Comparison of ENCODE assay signal across 25 cellular contexts in the genomic region with DNA sequence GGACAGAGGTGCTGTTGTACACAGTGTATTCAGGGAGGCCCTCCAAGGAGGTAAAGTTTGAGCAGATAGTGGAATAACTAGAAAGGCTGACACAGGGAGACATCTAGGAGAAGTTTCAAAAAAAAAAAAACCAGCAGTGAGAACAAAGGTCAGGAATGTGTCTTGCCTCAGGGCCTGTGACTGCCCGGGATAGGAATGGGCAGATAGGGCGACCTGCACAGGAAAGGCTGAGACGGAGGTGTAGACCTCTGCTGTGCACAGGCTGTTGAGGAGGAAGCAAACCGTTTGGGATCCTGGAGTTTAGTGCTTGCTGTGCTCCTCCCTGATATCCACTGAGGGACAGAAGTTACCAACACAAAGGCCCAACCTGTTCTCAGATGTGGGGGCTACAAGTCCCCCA.
DNase-seq lines count a peak whose midpoint lies in the region; ATAC-seq, FAIRE-seq and TF ChIP-seq lines count a peak whose summit lies in the region.
"Had no signal": no experiment of that assay in that cellular context is flagged by ENCODE, and none has a peak within 500 bp of the region (broad histone marks: within the 10 kb centered on the region; RNA-seq: fewer than 3 reads in every experiment).

No MANE protein-coding gene starts in this region.

- no peak for TF ChIP-seq POLR2A in vagina (IDR thresholded peaks at IDR 0.05)

- no peak for FAIRE-seq in bronchial epithelial cell (lab: Jason Lieb, UNC)
- FAIRE-seq: urothelium cell line had no signal

- H3K4me3 ChIP-seq in Caco-2 (ENCODE audit: low read depth, low read length) (no peak overlapping the region), HUES64 (ENCODE audit: low read length) (no peak overlapping the region), bronchial epithelial cell (ENCODE audit: low read depth, low read length) (no peak overlapping the region), lung (no peak overlapping the region), vagina (no peak overlapping the region)
- H3K4me3 ChIP-seq: BLaER1 treated with 17β-estradiol and CSF1 and Interleukin-3, amounts not matched to agents 10 nM and 100 nM; HAP-1; heart right ventricle; mucosa of descending colon had no signal

- DNase-seq in Caco-2 (peak; percentile 94 to 97), bronchial epithelial cell (ENCODE audit: low read depth) (peak; percentile 54), lung (ENCODE audit: low spot score) (peak; percentile 1), vagina (ENCODE audit: extremely low spot score in 2 of 2) (no peak)
- DNase-seq: ACHN; activated CD8-positive, alpha-beta T cell treated with anti-CD3 and anti-CD28 coated beads, Interleukin-2, amount 10 ng/mL, durations not matched to agents 7 days and 5 days; activated gamma-delta T cell; activated naive CD8-positive, alpha-beta T cell treated with anti-CD3 and anti-CD28 coated beads, Interleukin-2, amount 50 U/mL, for 24 hours; COR-L47; DMS79 treated with DMSO at 0.1 percent for 48 hours; heart right ventricle; immature natural killer cell; left ventricle myocardium superior; MM.1S; mucosa of descending colon; NCI-H446 treated with DMSO at 0.1 percent for 48 hours; OCI-M1; T-cell had no signal

- BruUV-seq in Caco-2 (replicated peaks; lab: Mats Ljungman, UMichigan) = no TSS peak

- ATAC-seq in lung (ENCODE audit: insufficient read depth, low FRiP score) (no peak), HG03457 (IDR thresholded peaks at IDR 0.05; ENCODE audit: unreplicated experiment) (no peak), GM19351 (IDR thresholded peaks at IDR 0.05; ENCODE audit: unreplicated experiment) (no peak), HG02763 (IDR thresholded peaks at IDR 0.05; ENCODE audit: unreplicated experiment) (no peak)
- ATAC-seq: activated CD8-positive, alpha-beta T cell treated with anti-CD3 and anti-CD28 coated beads, Interleukin-2, amount 10 ng/mL, durations not matched to agents 7 days and 5 days; activated naive CD8-positive, alpha-beta T cell treated with anti-CD3 and anti-CD28 coated beads, Interleukin-2, amount 50 U/mL, for 24 hours; heart right ventricle; left ventricle myocardium superior; mucosa of descending colon; T-cell had no signal

- peaks cover 9% of the 10 kb centered on the region for H3K9me3 ChIP-seq in Caco-2
- no peaks in the 10 kb centered on the region for H3K9me3 ChIP-seq in HUES64 (ENCODE audit: insufficient read depth, low read depth, low read length)
- H3K9me3 ChIP-seq in lung (ENCODE audit: control insufficient read depth in 2 of 2, insufficient read depth in 1 of 2, low read length in 1 of 2) = no peaks in the 10 kb centered on the region
- H3K9me3 ChIP-seq in vagina = no peaks in the 10 kb centered on the region
- H3K9me3 ChIP-seq: BLaER1 treated with 17β-estradiol and CSF1 and Interleukin-3, amounts not matched to agents 10 nM and 100 nM; HAP-1; heart right ventricle; mucosa of descending colon had no signal

- H3K27ac ChIP-seq in HUES64 (ENCODE audit: low read depth, low read length) (no peak overlapping the region), lung (ENCODE audit: low read depth in 1 of 2, low read length in 1 of 2) (no peak overlapping the region), vagina (no peak overlapping the region)
- H3K27ac ChIP-seq: BLaER1 treated with 17β-estradiol and CSF1 and Interleukin-3, amounts not matched to agents 10 nM and 100 nM; heart right ventricle had no signal

- intact Hi-C loops in Caco-2 (cut with micrococcal nuclease; ENCODE audit: unreplicated experiment) (loop anchor here (1.0 to 2.0 kb wide), 5 partner anchors 26 to 124 kb away; no protein-coding TSS in a partner anchor), vagina (cut with DNase I) (no loop called here)

- CTCF ChIA-PET in Caco-2 (lab: Charles Lee) = interaction anchor here (1.0 to 1.9 kb wide), 2 partner anchors 16 to 50 kb away, joined by 4 to 9 read pairs; no protein-coding TSS in a partner anchor

- H3K36me3 ChIP-seq in Caco-2 (ENCODE audit: control insufficient read depth, insufficient read depth, low read length) = no peaks in the 10 kb centered on the region; the same call in 1 of the 2 replicates
- no peaks in the 10 kb centered on the region for H3K36me3 ChIP-seq in HUES64 (ENCODE audit: insufficient read depth, low read length)
- H3K36me3 ChIP-seq in bronchial epithelial cell (ENCODE audit: control insufficient read depth, insufficient read depth, low read length) = no peaks in the 10 kb centered on the region
- no peaks in the 10 kb centered on the region for H3K36me3 ChIP-seq in lung (ENCODE audit: control insufficient read depth in 2 of 2, insufficient read depth in 2 of 2, low read length in 2 of 2)
- H3K36me3 ChIP-seq in vagina = no peaks in the 10 kb centered on the region
- H3K36me3 ChIP-seq: BLaER1 treated with 17β-estradiol and CSF1 and Interleukin-3, amounts not matched to agents 10 nM and 100 nM; HAP-1; heart right ventricle had no signal

- H3K9me3 Mint-ChIP-seq in Caco-2 (ENCODE audit: unreplicated experiment) = peaks cover 20% of the 10 kb centered on the region
- H3K9me3 Mint-ChIP-seq: activated naive CD8-positive, alpha-beta T cell treated with anti-CD3 and anti-CD28 coated beads, Interleukin-2, amount 50 U/mL, for 24 hours; immature natural killer cell had no signal

- no peaks in the 10 kb centered on the region for H3K27me3 Mint-ChIP-seq in Caco-2 (ENCODE audit: insufficient read depth, unreplicated experiment)

- peaks cover 55% of the 10 kb centered on the region for H3K4me1 Mint-ChIP-seq in Caco-2 (ENCODE audit: low read depth, unreplicated experiment)
- H3K4me1 Mint-ChIP-seq: activated naive CD8-positive, alpha-beta T cell treated with anti-CD3 and anti-CD28 coated beads, Interleukin-2, amount 50 U/mL, for 24 hours; immature natural killer cell; T-cell had no signal

- TF ChIP-seq CTCF in Caco-2 (IDR thresholded peaks at IDR 0.05; ENCODE audit: insufficient read depth in 1 of 2, low read depth in 1 of 2, low read length in 1 of 2, severe bottlenecking in 1 of 2, unreplicated experiment in 1 of 2) (no peak), bronchial epithelial cell (IDR thresholded peaks at IDR 0.05; ENCODE audit: insufficient read depth, low read length, severe bottlenecking) (no peak), lung (IDR thresholded peaks at IDR 0.05; ENCODE audit: control extremely low read depth, extremely low read depth) (no peak), vagina (IDR thresholded peaks at IDR 0.05) (no peak)

- peaks cover 55% of the 10 kb centered on the region for H3K4me1 ChIP-seq in Caco-2
- peaks cover 14% of the 10 kb centered on the region; the same call in 1 of the 2 replicates for H3K4me1 ChIP-seq in HUES64 (ENCODE audit: insufficient read depth, low read length)
- H3K4me1 ChIP-seq in lung (ENCODE audit: control insufficient read depth in 2 of 2, insufficient read depth in 2 of 2, low read length in 2 of 2) = no peaks in the 10 kb centered on the region
- H3K4me1 ChIP-seq in vagina = no peaks in the 10 kb centered on the region
- H3K4me1 ChIP-seq: HAP-1, heart right ventricle had no signal

- H3K4me3 Mint-ChIP-seq in Caco-2 (ENCODE audit: unreplicated experiment) = peak overlapping the region; percentile 59
- H3K4me3 Mint-ChIP-seq: activated CD8-positive, alpha-beta T cell treated with anti-CD3 and anti-CD28 coated beads, Interleukin-2, amount 10 ng/mL, durations not matched to agents 7 days and 5 days; activated naive CD8-positive, alpha-beta T cell treated with anti-CD3 and anti-CD28 coated beads, Interleukin-2, amount 50 U/mL, for 24 hours; immature natural killer cell; T-cell had no signal

- H3K27ac Mint-ChIP-seq in Caco-2 (ENCODE audit: unreplicated experiment) = peak overlapping the region; percentile 98
- H3K27ac Mint-ChIP-seq: activated CD8-positive, alpha-beta T cell treated with anti-CD3 and anti-CD28 coated beads, Interleukin-2, amount 10 ng/mL, durations not matched to agents 7 days and 5 days; activated naive CD8-positive, alpha-beta T cell treated with anti-CD3 and anti-CD28 coated beads, Interleukin-2, amount 50 U/mL, for 24 hours; immature natural killer cell; T-cell had no signal

- H3K9ac ChIP-seq in HUES64 (ENCODE audit: low read depth, low read length) = peak overlapping the region; percentile 11; the same call in 1 of the 2 replicates
- H3K9ac ChIP-seq: BLaER1 treated with 17β-estradiol and CSF1 and Interleukin-3, amounts not matched to agents 10 nM and 100 nM had no signal

- POLR2A ChIA-PET in Caco-2 (lab: Charles Lee) = no interaction called here

- H3K27me3 ChIP-seq in Caco-2 (replicated peaks; ENCODE audit: control insufficient read depth, insufficient read depth, low read length) = no peaks in the 10 kb centered on the region
- no peaks in the 10 kb centered on the region for H3K27me3 ChIP-seq in HUES64 (ENCODE audit: insufficient read depth, low read length)
- no peaks in the 10 kb centered on the region for H3K27me3 ChIP-seq in bronchial epithelial cell (ENCODE audit: control insufficient read depth, insufficient read depth, low read length)
- H3K27me3 ChIP-seq in lung (ENCODE audit: control insufficient read depth, insufficient read depth) = no peaks in the 10 kb centered on the region
- no peaks in the 10 kb centered on the region for H3K27me3 ChIP-seq in vagina
- H3K27me3 ChIP-seq: BLaER1 treated with 17β-estradiol and CSF1 and Interleukin-3, amounts not matched to agents 10 nM and 100 nM had no signal

- H3K36me3 Mint-ChIP-seq in Caco-2 (ENCODE audit: insufficient read depth, unreplicated experiment) = peaks cover 16% of the 10 kb centered on the region
- H3K36me3 Mint-ChIP-seq: immature natural killer cell, T-cell had no signal

- WGBS in HUES64 = 38% methylated on average over 4 of the region's 4 CpGs
- 39 to 57% methylated on average over 4 of the region's 4 CpGs for WGBS in lung, 2 donors

Comparison
In these comparisons a context has a peak if more than half of its experiments do, and no peak if none do; other contexts are left out.
1. DNase-seq: peak in Caco-2 (2 of 2), bronchial epithelial cell (single experiment) and lung (single experiment); none in vagina (0 of 2).